In genomic region chr5:178415353-178415752, GRCh38 we compare ENCODE assay signal across 1 cellular context.
TF ChIP-seq lines count a peak whose summit lies in the region.

No MANE protein-coding gene starts in this region.

TF ChIP-seq in H1, 55 proteins besides CTCF, POLR2A, EP300 and RAD21:
- no peak for TF ChIP-seq MAX (IDR thresholded peaks at IDR 0.05)
- TF ChIP-seq SP1 (IDR thresholded peaks at IDR 0.05; ENCODE audit: low read depth, low read length): no peak
- TF ChIP-seq PHF8 (conservative IDR thresholded peaks at IDR 0.05; ENCODE audit: low read depth, low read length): no peak
- TF ChIP-seq FOSL1 (IDR thresholded peaks at IDR 0.05; ENCODE audit: insufficient read depth, low read depth, low read length): no peak
- no peak for TF ChIP-seq E2F6 (IDR thresholded peaks at IDR 0.05)
- no peak for TF ChIP-seq BACH1 (IDR thresholded peaks at IDR 0.05; ENCODE audit: low read length)
- TF ChIP-seq RNF2 (IDR thresholded peaks at IDR 0.05; ENCODE audit: borderline replicate concordance, low read depth, low read length, missing control alignments, poor library complexity, severe bottlenecking): no peak
